16 cellular contexts compared by ENCODE assay signal in the genomic region with DNA sequence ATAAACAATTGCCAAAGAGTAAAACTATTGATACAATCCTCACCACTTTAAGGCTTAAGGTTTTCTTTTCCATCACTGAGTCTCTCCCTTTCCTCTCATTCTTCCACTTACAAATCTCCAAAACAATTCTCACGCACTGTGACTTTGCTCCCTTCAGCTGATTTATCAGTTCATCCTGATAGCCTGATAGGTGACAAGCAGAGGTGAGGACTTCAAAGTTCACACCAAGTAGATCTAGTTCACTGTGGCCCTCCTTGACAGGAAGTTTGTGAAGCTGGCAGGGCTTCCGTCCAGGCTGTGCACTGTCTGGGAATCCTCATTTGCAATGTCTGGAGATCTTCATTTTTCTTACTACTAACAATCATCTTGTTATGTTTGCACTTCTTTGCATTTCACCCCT. TPM values are rescaled to one million over a fixed set of nuclear protein-coding genes. Genes with fewer than 3 reads are reported as not detected.
DNase-seq lines count a peak whose midpoint lies in the region; TF ChIP-seq lines count a peak whose summit lies in the region.
"Had no signal": no experiment of that assay in that cellular context is flagged by ENCODE, and none has a peak within 500 bp of the region (broad histone marks: within the 10 kb centered on the region; RNA-seq: fewer than 3 reads in every experiment).

No MANE protein-coding gene starts in this region.

- H3K4me1 Mint-ChIP-seq in activated naive CD4-positive, alpha-beta T cell treated with anti-CD3 and anti-CD28 coated beads, Interleukin-2, amount 50 U/mL, for 24 hours = peaks cover 60% of the 10 kb centered on the region
- peaks cover 43% of the 10 kb centered on the region for H3K4me1 Mint-ChIP-seq in activated CD4-positive, alpha-beta memory T cell treated with anti-CD3 and anti-CD28 coated beads for 36 hours (ENCODE audit: low read depth)
- H3K4me1 Mint-ChIP-seq in endothelial cell (ENCODE audit: unreplicated experiment) = peaks cover 23% of the 10 kb centered on the region

- CTCF ChIA-PET in activated CD4-positive, alpha-beta memory T cell treated with anti-CD3 and anti-CD28 coated beads for 36 hours (lab: Charles Lee) = interaction anchor here (4.4 kb wide), 1 partner anchor 161 kb away, joined by 17 read pairs; no protein-coding TSS in a partner anchor

- no peaks in the 10 kb centered on the region for H3K9me3 Mint-ChIP-seq in activated naive CD4-positive, alpha-beta T cell treated with anti-CD3 and anti-CD28 coated beads, Interleukin-2, amount 50 U/mL, for 24 hours
- peaks cover 5% of the 10 kb centered on the region for H3K9me3 Mint-ChIP-seq in activated CD4-positive, alpha-beta memory T cell treated with anti-CD3 and anti-CD28 coated beads for 36 hours
- H3K9me3 Mint-ChIP-seq in endothelial cell (ENCODE audit: unreplicated experiment) = no peaks in the 10 kb centered on the region

- no peaks in the 10 kb centered on the region for H3K27me3 Mint-ChIP-seq in activated naive CD4-positive, alpha-beta T cell treated with anti-CD3 and anti-CD28 coated beads, Interleukin-2, amount 50 U/mL, for 24 hours
- no peaks in the 10 kb centered on the region for H3K27me3 Mint-ChIP-seq in activated CD4-positive, alpha-beta memory T cell treated with anti-CD3 and anti-CD28 coated beads for 36 hours
- peaks cover 2% of the 10 kb centered on the region for H3K27me3 Mint-ChIP-seq in endothelial cell (ENCODE audit: unreplicated experiment)

- H3K27ac Mint-ChIP-seq in activated naive CD4-positive, alpha-beta T cell treated with anti-CD3 and anti-CD28 coated beads, Interleukin-2, amount 50 U/mL, for 24 hours = peak overlapping the region; percentile 89
- peak overlapping the region; percentile 72 for H3K27ac Mint-ChIP-seq in activated CD4-positive, alpha-beta memory T cell treated with anti-CD3 and anti-CD28 coated beads for 36 hours
- peak overlapping the region; percentile 34 for H3K27ac Mint-ChIP-seq in endothelial cell (ENCODE audit: unreplicated experiment)

- no peak for TF ChIP-seq CTCF in endothelial cell (IDR thresholded peaks at IDR 0.05; ENCODE audit: unreplicated experiment)

- DNase-seq in activated naive CD4-positive, alpha-beta T cell treated with Interleukin-2 at 50 U/mL for 16 hours = no peak
- DNase-seq in activated CD4-positive, alpha-beta memory T cell treated with anti-CD3 and anti-CD28 coated beads for 36 hours = no peak
- DNase-seq in endothelial cell (ENCODE audit: low spot score) (no peak), hypothalamus (lab: John Stamatoyannopoulos, UW) (no peak), NAMALWA (ENCODE audit: low spot score) (no peak), NCI-H69 (lab: John Stamatoyannopoulos, UW) (no peak), NCI-H1694 treated with DMSO at 0.1 percent for 48 hours (lab: John Stamatoyannopoulos, UW) (no peak)
- DNase-seq: left ventricle myocardium inferior, MV-4-11, NCI-H2029, upper lobe of right lung, WERI-Rb-1 had no signal

- H3K4me3 Mint-ChIP-seq in activated naive CD4-positive, alpha-beta T cell treated with anti-CD3 and anti-CD28 coated beads, Interleukin-2, amount 50 U/mL, for 24 hours = peak overlapping the region; percentile 72
- H3K4me3 Mint-ChIP-seq in activated CD4-positive, alpha-beta memory T cell treated with anti-CD3 and anti-CD28 coated beads for 36 hours = no peak overlapping the region
- no peak overlapping the region for H3K4me3 Mint-ChIP-seq in endothelial cell (ENCODE audit: unreplicated experiment)

- H3K36me3 Mint-ChIP-seq in activated naive CD4-positive, alpha-beta T cell treated with anti-CD3 and anti-CD28 coated beads, Interleukin-2, amount 50 U/mL, for 24 hours = peaks cover 8% of the 10 kb centered on the region
- peaks cover 7% of the 10 kb centered on the region for H3K36me3 Mint-ChIP-seq in activated CD4-positive, alpha-beta memory T cell treated with anti-CD3 and anti-CD28 coated beads for 36 hours
- H3K36me3 Mint-ChIP-seq in endothelial cell (ENCODE audit: low read depth, unreplicated experiment) = no peaks in the 10 kb centered on the region

- POLR2A ChIA-PET in activated CD4-positive, alpha-beta memory T cell treated with anti-CD3 and anti-CD28 coated beads for 36 hours (lab: Charles Lee) = no interaction called here

- intact Hi-C loops in activated CD4-positive, alpha-beta memory T cell treated with anti-CD3 and anti-CD28 coated beads for 36 hours (cut with micrococcal nuclease) = loop anchor here (10.0 kb wide), 1 partner anchor 289 kb away; a partner anchor contains a TSS

RNA-seq across cellular contexts. Expression of a gene that starts 35.2 kb away (rescaled TPM):
- total RNA-seq in activated CD4-positive, alpha-beta memory T cell treated with anti-CD3 and anti-CD28 coated beads for 36 hours = under 1 TPM in 1 of 2 experiments, not detected in 1; 0.52 TPM
- 88.7 TPM for total RNA-seq in endothelial cell (ENCODE audit: unreplicated experiment)
- total RNA-seq: H4, mononuclear cell, NCI-H460 had no signal

RNA-seq across cellular contexts. Expression of a gene that starts 47.2 kb away (rescaled TPM):
- total RNA-seq in activated CD4-positive, alpha-beta memory T cell treated with anti-CD3 and anti-CD28 coated beads for 36 hours = 10 to 100 TPM; 93.0 to 93.1 TPM
- 17.2 TPM for total RNA-seq in endothelial cell (ENCODE audit: unreplicated experiment)

RNA-seq across cellular contexts. Expression of a gene that starts 48.0 kb away (rescaled TPM):
- 10 to 100 TPM; 44.5 to 50.5 TPM for total RNA-seq in activated CD4-positive, alpha-beta memory T cell treated with anti-CD3 and anti-CD28 coated beads for 36 hours
- 21.7 TPM for total RNA-seq in endothelial cell (ENCODE audit: unreplicated experiment)

Comparison
In these comparisons a context has a peak if more than half of its experiments do, and no peak if none do; other contexts are left out.
1. H3K27ac Mint-ChIP-seq: peak in every context shown above with its lines; median percentile 89 in activated naive CD4-positive, alpha-beta T cell treated with anti-CD3 and anti-CD28 coated beads, Interleukin-2, amount 50 U/mL, for 24 hours; 72 in activated CD4-positive, alpha-beta memory T cell treated with anti-CD3 and anti-CD28 coated beads for 36 hours; 34 in endothelial cell.
2. RNA of a gene that starts 35.2 kb away (total RNA-seq): 88.7 TPM in endothelial cell (single experiment); 0.52 TPM in activated CD4-positive, alpha-beta memory T cell treated with anti-CD3 and anti-CD28 coated beads for 36 hours; every median in the first group is over 10 times any median in the second.